ENCODE assay signal across 27 cellular contexts in genomic region chr3:188786424-188786823, GRCh38.
"Had no signal": no experiment of that assay in that cellular context is flagged by ENCODE, and none has a peak within 500 bp of the region (broad histone marks: within the 10 kb centered on the region; RNA-seq: fewer than 3 reads in every experiment).

No MANE protein-coding gene starts in this region.

- ATAC-seq: activated CD4-positive, alpha-beta T cell treated with anti-CD3 and anti-CD28 coated beads for 36 hours; activated CD8-positive, alpha-beta T cell treated with anti-CD3 and anti-CD28 coated beads for 36 hours; esophagus mucosa had no signal

- H3K27ac Mint-ChIP-seq: activated CD4-positive, alpha-beta T cell treated with anti-CD3 and anti-CD28 coated beads for 36 hours; activated CD8-positive, alpha-beta T cell treated with anti-CD3 and anti-CD28 coated beads for 36 hours; activated naive CD4-positive, alpha-beta T cell treated with anti-CD3 and anti-CD28 coated beads for 36 hours; activated naive CD8-positive, alpha-beta T cell treated with anti-CD3 and anti-CD28 coated beads, Interleukin-2, amount 10 ng/mL, durations not matched to agents 7 days and 5 days; activated T-helper 1 cell treated with anti-CD3 and anti-CD28 coated beads, Interleukin-12 subunit alpha, Interleukin-12 subunit beta, Interleukin-2, Interleukin-4 antibody, amounts not matched to agents 30 ng/mL and 10 ng/mL and 1 ng/mL, durations not matched to agents 14 hours and 24 hours and 36 hours; activated T-helper 2 cell treated with anti-CD3 and anti-CD28 coated beads, Interferon-gamma antibody, Interleukin-2, Interleukin-4, amounts not matched to agents 10 μg/mL and 5 μg/mL and 100 μg/mL, durations not matched to agents 14 hours and 24 hours and 36 hours; dendritic cell treated with granulocyte-macrophage colony-stimulating factor and Interleukin-4, amounts not matched to agents 40 ng/mL and 50 ng/mL, for 4 days; endodermal cell had no signal

- H3K4me1 Mint-ChIP-seq: central memory CD8-positive, alpha-beta T cell; endodermal cell had no signal

- H3K36me3 Mint-ChIP-seq: activated naive CD4-positive, alpha-beta T cell treated with anti-CD3 and anti-CD28 coated beads, Interleukin-2, amount 50 U/mL, for 24 hours had no signal

- DNase-seq: activated CD4-positive, alpha-beta T cell treated with anti-CD3 and anti-CD28 coated beads for 36 hours; activated CD4-positive, alpha-beta T cell treated with anti-CD3 and anti-CD28 coated beads, Interleukin-2, amount 50 U/mL, for 1 hour; activated CD4-positive, alpha-beta T cell treated with anti-CD3 and anti-CD28 coated beads, Interleukin-2, amount 50 U/mL, for 48 hours; activated CD4-positive, CD25-positive, alpha-beta regulatory T cell; activated CD4-positive, CD25-positive, alpha-beta regulatory T cell treated with anti-CD3 and anti-CD28 coated beads, Interleukin-2, amount 50 U/mL, for 72 hours; activated CD8-positive, alpha-beta memory T cell treated with anti-CD3 and anti-CD28 coated beads for 24 hours; activated CD8-positive, alpha-beta T cell treated with anti-CD3 and anti-CD28 coated beads for 36 hours; activated effector memory CD4-positive, alpha-beta T cell treated with anti-CD3 and anti-CD28 coated beads, Interleukin-2, amount 50 U/mL, for 16 hours; activated naive CD4-positive, alpha-beta T cell treated with anti-CD3 and anti-CD28 coated beads for 36 hours; activated naive CD8-positive, alpha-beta T cell treated with anti-CD3 and anti-CD28 coated beads, Interleukin-2, amount 10 ng/mL, durations not matched to agents 7 days and 5 days; activated T-cell treated with anti-CD3 and anti-CD28 coated beads, Interleukin-2, amount 50 U/mL, for 48 hours; anterior cingulate cortex; brain microvascular endothelial cell; dorsolateral prefrontal cortex; effector memory CD4-positive, alpha-beta T cell; endodermal cell; foreskin fibroblast; glutamatergic neuron; T-helper 1 cell; T-helper 2 cell had no signal

- H3K27me3 Mint-ChIP-seq: activated CD4-positive, alpha-beta T cell treated with anti-CD3 and anti-CD28 coated beads for 36 hours; activated CD8-positive, alpha-beta T cell treated with anti-CD3 and anti-CD28 coated beads for 36 hours; activated naive CD4-positive, alpha-beta T cell treated with anti-CD3 and anti-CD28 coated beads, Interleukin-2, amount 50 U/mL, for 24 hours; activated naive CD8-positive, alpha-beta T cell treated with anti-CD3 and anti-CD28 coated beads, Interleukin-2, amount 10 ng/mL, durations not matched to agents 7 days and 5 days; central memory CD8-positive, alpha-beta T cell; dendritic cell treated with granulocyte-macrophage colony-stimulating factor and Interleukin-4, amounts not matched to agents 40 ng/mL and 50 ng/mL, for 4 days had no signal

- H3K4me3 Mint-ChIP-seq: activated CD4-positive, alpha-beta T cell treated with anti-CD3 and anti-CD28 coated beads for 36 hours; activated CD8-positive, alpha-beta T cell treated with anti-CD3 and anti-CD28 coated beads for 36 hours; activated naive CD4-positive, alpha-beta T cell treated with anti-CD3 and anti-CD28 coated beads for 36 hours; activated naive CD4-positive, alpha-beta T cell treated with anti-CD3 and anti-CD28 coated beads, Interleukin-2, amount 50 U/mL, for 24 hours; activated naive CD8-positive, alpha-beta T cell treated with anti-CD3 and anti-CD28 coated beads, Interleukin-2, amount 10 ng/mL, durations not matched to agents 7 days and 5 days; activated T-helper 1 cell treated with anti-CD3 and anti-CD28 coated beads, Interleukin-12 subunit alpha, Interleukin-12 subunit beta, Interleukin-2, Interleukin-4 antibody, amounts not matched to agents 30 ng/mL and 10 ng/mL and 1 ng/mL, durations not matched to agents 14 hours and 24 hours and 36 hours; central memory CD8-positive, alpha-beta T cell; dendritic cell treated with granulocyte-macrophage colony-stimulating factor and Interleukin-4, amounts not matched to agents 40 ng/mL and 50 ng/mL, for 4 days; endodermal cell had no signal

- H3K9me3 Mint-ChIP-seq: activated CD8-positive, alpha-beta T cell treated with anti-CD3 and anti-CD28 coated beads for 36 hours; activated naive CD4-positive, alpha-beta T cell treated with anti-CD3 and anti-CD28 coated beads for 36 hours; activated naive CD4-positive, alpha-beta T cell treated with anti-CD3 and anti-CD28 coated beads, Interleukin-2, amount 50 U/mL, for 24 hours; activated T-helper 1 cell treated with anti-CD3 and anti-CD28 coated beads, Interleukin-12 subunit alpha, Interleukin-12 subunit beta, Interleukin-2, Interleukin-4 antibody, amounts not matched to agents 30 ng/mL and 10 ng/mL and 1 ng/mL, durations not matched to agents 14 hours and 24 hours and 36 hours; activated T-helper 2 cell treated with anti-CD3 and anti-CD28 coated beads, Interferon-gamma antibody, Interleukin-2, Interleukin-4, amounts not matched to agents 10 μg/mL and 5 μg/mL and 100 μg/mL, durations not matched to agents 14 hours and 24 hours and 36 hours; central memory CD8-positive, alpha-beta T cell; dendritic cell treated with granulocyte-macrophage colony-stimulating factor and Interleukin-4, amounts not matched to agents 40 ng/mL and 50 ng/mL, for 4 days; endodermal cell had no signal

- H3K4me3 ChIP-seq: coronary artery, dorsolateral prefrontal cortex had no signal
